9 cellular contexts compared by ENCODE assay signal in the genomic region with DNA sequence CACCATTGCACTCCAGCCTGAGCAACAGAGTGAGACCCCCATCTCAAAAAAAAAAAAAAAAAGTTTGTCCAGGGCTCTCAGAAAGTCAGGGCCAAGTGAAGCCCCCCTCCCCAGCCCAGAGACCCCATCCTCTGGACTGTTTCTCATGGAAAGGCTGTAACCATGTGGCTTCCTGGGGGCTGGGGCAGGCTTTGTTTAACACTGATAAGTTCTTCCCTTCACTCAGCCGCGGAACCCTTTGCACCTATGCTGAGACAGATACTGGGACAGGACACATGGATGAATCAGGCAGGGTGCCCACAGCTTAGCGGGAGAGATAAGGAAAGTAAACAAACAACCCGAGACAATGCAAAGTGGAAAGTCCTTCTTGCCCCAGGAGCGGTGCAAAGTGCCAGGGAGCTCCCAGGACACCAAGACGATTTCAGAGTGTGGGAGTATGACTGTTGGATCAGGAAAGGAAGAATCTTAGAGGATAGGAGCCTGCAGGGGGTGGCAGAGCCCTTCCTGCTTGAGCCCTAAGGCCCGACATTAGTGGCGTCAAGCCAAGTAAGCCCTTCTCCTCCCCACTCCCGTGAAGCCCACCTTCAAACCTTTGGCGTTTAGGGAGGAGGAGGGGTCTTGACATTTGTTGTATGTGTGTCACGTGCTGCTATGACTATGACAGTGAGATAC. TPM values are rescaled to one million over a fixed set of nuclear protein-coding genes. Genes with fewer than 3 reads are reported as not detected.
DNase-seq lines count a peak whose midpoint lies in the region; TF ChIP-seq lines count a peak whose summit lies in the region.
"Had no signal": no experiment of that assay in that cellular context is flagged by ENCODE, and none has a peak within 500 bp of the region (broad histone marks: within the 10 kb centered on the region; RNA-seq: fewer than 3 reads in every experiment).

No MANE protein-coding gene starts in this region.

- no peaks in the 10 kb centered on the region for H4K20me1 ChIP-seq in osteoblast (ENCODE audit: insufficient read depth, low read length)

- TF ChIP-seq CTCF in choroid plexus epithelial cell (conservative IDR thresholded peaks at IDR 0.05; ENCODE audit: low read depth, low read length) (peak; percentile 54), osteoblast (IDR thresholded peaks at IDR 0.05; ENCODE audit: extremely low read depth, low read depth, low read length) (peak; percentile 20)

- no peaks in the 10 kb centered on the region for H3K36me3 ChIP-seq in osteoblast (ENCODE audit: insufficient read depth, low read length)

- no peaks in the 10 kb centered on the region for H3K79me2 ChIP-seq in osteoblast (ENCODE audit: insufficient read depth, low read length)

- H3K27ac ChIP-seq in osteoblast (ENCODE audit: low read depth, low read length), result no peak overlapping the region

- H3K27me3 ChIP-seq in osteoblast (ENCODE audit: insufficient read depth, low read length), result peaks cover 11% of the 10 kb centered on the region

- H3K4me3 ChIP-seq in choroid plexus epithelial cell (ENCODE audit: low read depth, low read length), result no peak overlapping the region
- no peak overlapping the region for H3K4me3 ChIP-seq in osteoblast (ENCODE audit: insufficient read depth, low read length)

- DNase-seq in EH (ENCODE audit: low read depth) (peak; percentile 28), NCI-H2029 (lab: John Stamatoyannopoulos, UW) (peak; percentile 83), choroid plexus epithelial cell (ENCODE audit: low read depth) (peak; percentile 56), osteoblast (ENCODE audit: insufficient read length, low spot score, missing footprints) (peak; percentile 82), NCI-H446 treated with DMSO at 0.1 percent for 48 hours (lab: John Stamatoyannopoulos, UW) (no peak), NCI-H1092 treated with DMSO at 0.1 percent for 48 hours (lab: John Stamatoyannopoulos, UW) (no peak)
- no peak for DNase-seq in activated CD4-positive, alpha-beta T cell treated with anti-CD3 and anti-CD28 coated beads, Interleukin-2, amount 50 U/mL, for 4 hours
- no peak for DNase-seq in stimulated activated CD4-positive, alpha-beta T cell treated with anti-CD3 and anti-CD28 coated beads, Interleukin-12 subunit alpha, Interleukin-12 subunit beta, amount 100 ng/mL, for 4 hours
- DNase-seq: hypothalamus had no signal

- H3K4me1 ChIP-seq in osteoblast (ENCODE audit: insufficient read depth, low read length), result peaks cover 3% of the 10 kb centered on the region

- H2AFZ ChIP-seq in osteoblast (ENCODE audit: low read length), result peak overlapping the region; percentile 18

- no peaks in the 10 kb centered on the region for H3K9me3 ChIP-seq in osteoblast (ENCODE audit: low read depth, low read length)

- no peak overlapping the region for H3K4me2 ChIP-seq in osteoblast (ENCODE audit: insufficient read depth, low read length)

RNA-seq across cellular contexts. Expression of a gene that starts 11.6 kb away (rescaled TPM):
- 0.29 and 0.72 TPM in 2 replicates for total RNA-seq in osteoblast

RNA-seq across cellular contexts. Expression of a gene that starts 34.4 kb away (rescaled TPM):
- 56.1 and 66.6 TPM in 2 replicates for total RNA-seq in osteoblast

RNA-seq across cellular contexts. Expression of a gene that starts 54.9 kb away (rescaled TPM):
- total RNA-seq in osteoblast, result 5.8 and 5.9 TPM in 2 replicates

RNA-seq across cellular contexts. Expression of a gene that starts 55.2 kb away (rescaled TPM):
- total RNA-seq in osteoblast, result 26.8 and 32.9 TPM in 2 replicates

Comparison
In these comparisons a context has a peak if more than half of its experiments do, and no peak if none do; other contexts are left out.
1. DNase-seq: peak in EH (single experiment), NCI-H2029 (single experiment), choroid plexus epithelial cell (single experiment) and osteoblast (single experiment); none in NCI-H446 treated with DMSO at 0.1 percent for 48 hours (single experiment), NCI-H1092 treated with DMSO at 0.1 percent for 48 hours (single experiment), activated CD4-positive, alpha-beta T cell treated with anti-CD3 and anti-CD28 coated beads, Interleukin-2, amount 50 U/mL, for 4 hours (0 of 2) and stimulated activated CD4-positive, alpha-beta T cell treated with anti-CD3 and anti-CD28 coated beads, Interleukin-12 subunit alpha, Interleukin-12 subunit beta, amount 100 ng/mL, for 4 hours (single experiment).